Comparison of ENCODE assay signal across 32 cellular contexts in genomic region chr7:115763347-115763746, GRCh38.
"Had no signal": no experiment of that assay in that cellular context is flagged by ENCODE, and none has a peak within 500 bp of the region (broad histone marks: within the 10 kb centered on the region; RNA-seq: fewer than 3 reads in every experiment).

No MANE protein-coding gene starts in this region.

- H3K27ac Mint-ChIP-seq: activated CD4-positive, alpha-beta T cell treated with anti-CD3 and anti-CD28 coated beads, Interleukin-2, amount 10 ng/mL, durations not matched to agents 7 days and 5 days; activated CD8-positive, alpha-beta T cell treated with anti-CD3 and anti-CD28 coated beads, Interleukin-2, amount 10 ng/mL, durations not matched to agents 7 days and 5 days; activated naive CD4-positive, alpha-beta T cell treated with anti-CD3 and anti-CD28 coated beads, Interleukin-2, amount 50 U/mL, for 24 hours; activated naive CD8-positive, alpha-beta T cell treated with anti-CD3 and anti-CD28 coated beads, Interleukin-2, amount 10 ng/mL, durations not matched to agents 7 days and 5 days; activated T-cell treated with anti-CD3 and anti-CD28 coated beads, Interleukin-2, amount 50 U/mL, for 24 hours; activated T-helper 2 cell treated with anti-CD3 and anti-CD28 coated beads, Interferon-gamma antibody, Interleukin-2, Interleukin-4, amounts not matched to agents 10 μg/mL and 5 μg/mL and 100 μg/mL, durations not matched to agents 14 hours and 24 hours and 36 hours had no signal

- H3K4me3 ChIP-seq: ascending aorta, cardiac muscle cell, MG63, SJSA1 had no signal

- H3K4me3 Mint-ChIP-seq: activated CD4-positive, alpha-beta T cell treated with anti-CD3 and anti-CD28 coated beads, Interleukin-2, amount 10 ng/mL, durations not matched to agents 7 days and 5 days; activated CD8-positive, alpha-beta T cell treated with anti-CD3 and anti-CD28 coated beads, Interleukin-2, amount 10 ng/mL, durations not matched to agents 7 days and 5 days; activated naive CD4-positive, alpha-beta T cell treated with anti-CD3 and anti-CD28 coated beads, Interleukin-2, amount 50 U/mL, for 24 hours; activated naive CD8-positive, alpha-beta T cell treated with anti-CD3 and anti-CD28 coated beads, Interleukin-2, amount 10 ng/mL, durations not matched to agents 7 days and 5 days; activated T-cell treated with anti-CD3 and anti-CD28 coated beads, Interleukin-2, amount 50 U/mL, for 24 hours had no signal

- H3K27ac ChIP-seq: ascending aorta, cardiac muscle cell, SJSA1, VCaP had no signal

- H3K27me3 Mint-ChIP-seq: activated CD4-positive, alpha-beta T cell treated with anti-CD3 and anti-CD28 coated beads, Interleukin-2, amount 10 ng/mL, durations not matched to agents 7 days and 5 days; activated naive CD4-positive, alpha-beta T cell treated with anti-CD3 and anti-CD28 coated beads, Interleukin-2, amount 50 U/mL, for 24 hours; activated naive CD8-positive, alpha-beta T cell treated with anti-CD3 and anti-CD28 coated beads, Interleukin-2, amount 10 ng/mL, durations not matched to agents 7 days and 5 days; activated T-cell treated with anti-CD3 and anti-CD28 coated beads, Interleukin-2, amount 50 U/mL, for 24 hours had no signal

- ATAC-seq: activated CD8-positive, alpha-beta T cell treated with anti-CD3 and anti-CD28 coated beads, Interleukin-2, amount 10 ng/mL, durations not matched to agents 7 days and 5 days had no signal

- H3K9me3 ChIP-seq: ascending aorta, MG63, SJSA1 had no signal

- H3K4me1 Mint-ChIP-seq: activated CD4-positive, alpha-beta T cell treated with anti-CD3 and anti-CD28 coated beads, Interleukin-2, amount 10 ng/mL, durations not matched to agents 7 days and 5 days; activated naive CD4-positive, alpha-beta T cell treated with anti-CD3 and anti-CD28 coated beads, Interleukin-2, amount 50 U/mL, for 24 hours; activated naive CD8-positive, alpha-beta T cell treated with anti-CD3 and anti-CD28 coated beads, Interleukin-2, amount 10 ng/mL, durations not matched to agents 7 days and 5 days had no signal

- H3K36me3 ChIP-seq: ascending aorta, cardiac muscle cell, MG63, SJSA1 had no signal

- H3K4me1 ChIP-seq: ascending aorta, SJSA1 had no signal

- H3K36me3 Mint-ChIP-seq: activated naive CD4-positive, alpha-beta T cell treated with anti-CD3 and anti-CD28 coated beads, Interleukin-2, amount 50 U/mL, for 24 hours; activated naive CD8-positive, alpha-beta T cell treated with anti-CD3 and anti-CD28 coated beads, Interleukin-2, amount 10 ng/mL, durations not matched to agents 7 days and 5 days had no signal

- H3K9me3 Mint-ChIP-seq: activated CD4-positive, alpha-beta T cell treated with anti-CD3 and anti-CD28 coated beads, Interleukin-2, amount 10 ng/mL, durations not matched to agents 7 days and 5 days; activated naive CD8-positive, alpha-beta T cell treated with anti-CD3 and anti-CD28 coated beads, Interleukin-2, amount 10 ng/mL, durations not matched to agents 7 days and 5 days; activated T-cell treated with anti-CD3 and anti-CD28 coated beads, Interleukin-2, amount 50 U/mL, for 24 hours; activated T-helper 2 cell treated with anti-CD3 and anti-CD28 coated beads, Interferon-gamma antibody, Interleukin-2, Interleukin-4, amounts not matched to agents 10 μg/mL and 5 μg/mL and 100 μg/mL, durations not matched to agents 14 hours and 24 hours and 36 hours had no signal

- H3K27me3 ChIP-seq: ascending aorta, cardiac muscle cell, MG63, SJSA1 had no signal

- DNase-seq: activated CD4-positive, alpha-beta T cell treated with anti-CD3 and anti-CD28 coated beads, Interleukin-2, amount 10 ng/mL, durations not matched to agents 7 days and 5 days; activated CD4-positive, alpha-beta T cell treated with anti-CD3 and anti-CD28 coated beads, Interleukin-2, amount 50 U/mL, for 48 hours; activated CD8-positive, alpha-beta T cell treated with anti-CD3 and anti-CD28 coated beads, Interleukin-2, amount 10 ng/mL, durations not matched to agents 7 days and 5 days; activated gamma-delta T cell; activated naive CD4-positive, alpha-beta T cell treated with Interleukin-2 at 50 U/mL for 16 hours; activated naive CD8-positive, alpha-beta T cell treated with anti-CD3 and anti-CD28 coated beads, Interleukin-2, amount 10 ng/mL, durations not matched to agents 7 days and 5 days; activated T-cell treated with anti-CD3 and anti-CD28 coated beads, Interleukin-2, amount 50 U/mL, for 24 hours; amygdala; Kasumi-1; KG1; MG63; NCI-H1048; NCI-H1105 treated with DMSO at 0.1 percent for 48 hours; NCI-H1436; NCI-H1694; NCI-H1930; NCI-H2081 treated with DMSO at 0.1 percent for 48 hours; NCI-H510A; NCI-H526; NCI-H748 treated with DMSO at 0.1 percent for 48 hours; NK-92 treated with Interleukin-12 subunit alpha and Interleukin-12 subunit beta, amount 100 ng/mL, for 24 hours; SHP77 treated with DMSO at 0.1 percent for 48 hours; SW 1271; T-helper 1 cell; T-helper 2 cell; T-helper 9 cell had no signal
